8 cellular contexts compared by ENCODE assay signal in the genomic region with DNA sequence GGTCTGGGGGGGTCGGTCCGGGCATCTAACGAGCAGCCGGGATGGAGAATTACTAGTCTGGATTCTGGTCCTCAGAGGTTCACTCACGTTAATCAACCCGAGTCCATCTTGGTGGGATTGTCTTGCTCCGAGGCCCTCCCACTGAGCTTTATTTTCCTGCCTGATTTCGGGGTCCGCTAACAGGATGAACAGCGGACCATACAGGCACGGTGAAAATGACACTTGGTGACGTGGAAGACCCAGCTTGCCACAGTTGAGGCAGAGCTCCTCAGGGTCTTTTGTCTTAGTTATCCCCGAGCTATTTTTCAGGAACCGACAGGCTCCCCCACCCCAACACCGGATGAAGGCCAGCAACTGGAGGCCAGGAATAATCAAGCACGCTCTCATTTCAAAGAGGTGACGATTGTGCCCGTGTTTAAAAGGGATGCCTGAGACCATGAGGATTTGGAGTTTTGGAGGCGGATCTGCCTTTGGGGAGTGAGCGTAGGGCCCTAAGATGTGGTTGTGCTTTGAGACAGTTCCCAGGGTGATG. TPM values are rescaled to one million over a fixed set of nuclear protein-coding genes. Genes with fewer than 3 reads are reported as not detected.
DNase-seq lines count a peak whose midpoint lies in the region; ATAC-seq and FAIRE-seq lines count a peak whose summit lies in the region.

No MANE protein-coding gene starts in this region.

- H3K27ac Mint-ChIP-seq in activated naive CD4-positive, alpha-beta T cell treated with anti-CD3 and anti-CD28 coated beads, Interleukin-2, amount 10 ng/mL, durations not matched to agents 7 days and 5 days: no peak overlapping the region
- H3K27ac Mint-ChIP-seq in T-helper 17 cell: peak overlapping the region; percentile 29

- H3K27me3 Mint-ChIP-seq in activated naive CD4-positive, alpha-beta T cell treated with anti-CD3 and anti-CD28 coated beads, Interleukin-2, amount 10 ng/mL, durations not matched to agents 7 days and 5 days: peaks cover 30% of the 10 kb centered on the region
- peaks cover 5% of the 10 kb centered on the region for H3K27me3 Mint-ChIP-seq in T-helper 17 cell

- ATAC-seq in T-helper 17 cell: peak; percentile 6

- CTCF ChIA-PET in activated naive CD4-positive, alpha-beta T cell treated with anti-CD3 and anti-CD28 coated beads, Interleukin-2, amount 10 ng/mL, durations not matched to agents 7 days and 5 days (lab: Charles Lee): interaction anchor here (1.0 to 1.2 kb wide), 2 partner anchors 19 to 268 kb away, joined by 3 read pairs; partner anchors contain the start of gene GATAD1

- peaks cover 2% of the 10 kb centered on the region for H3K9me3 Mint-ChIP-seq in activated naive CD4-positive, alpha-beta T cell treated with anti-CD3 and anti-CD28 coated beads, Interleukin-2, amount 10 ng/mL, durations not matched to agents 7 days and 5 days

- FAIRE-seq in frontal cortex (lab: Jason Lieb, UNC): no peak

- no peak for DNase-seq in activated naive CD4-positive, alpha-beta T cell treated with anti-CD3 and anti-CD28 coated beads, Interleukin-2, amount 10 ng/mL, durations not matched to agents 7 days and 5 days
- no peak for DNase-seq in activated naive CD4-positive, alpha-beta T cell (lab: John Stamatoyannopoulos, UW)
- no peak for DNase-seq in T-helper 17 cell
- peak; percentile 9 to 23 for DNase-seq in frontal cortex (ENCODE audit: low spot score in 2 of 2)
- peak in 38 of 56 donors; percentile 1 to 71 (median 45) for DNase-seq in nucleus accumbens (lab: John Stamatoyannopoulos, UW)
- DNase-seq in NCI-H2107 (lab: John Stamatoyannopoulos, UW): no peak
- no peak for DNase-seq in NCI-H1436 (lab: John Stamatoyannopoulos, UW)
- DNase-seq in NCI-H1694 (lab: John Stamatoyannopoulos, UW): no peak

- H3K4me3 Mint-ChIP-seq in activated naive CD4-positive, alpha-beta T cell treated with anti-CD3 and anti-CD28 coated beads, Interleukin-2, amount 10 ng/mL, durations not matched to agents 7 days and 5 days: peak overlapping the region; percentile 66
- H3K4me3 Mint-ChIP-seq in T-helper 17 cell: peak overlapping the region; percentile 80

- H3K4me1 Mint-ChIP-seq in activated naive CD4-positive, alpha-beta T cell treated with anti-CD3 and anti-CD28 coated beads, Interleukin-2, amount 10 ng/mL, durations not matched to agents 7 days and 5 days: peaks cover 8% of the 10 kb centered on the region
- peaks cover 6% of the 10 kb centered on the region for H3K4me1 Mint-ChIP-seq in T-helper 17 cell

- H3K36me3 Mint-ChIP-seq in activated naive CD4-positive, alpha-beta T cell treated with anti-CD3 and anti-CD28 coated beads, Interleukin-2, amount 10 ng/mL, durations not matched to agents 7 days and 5 days: no peaks in the 10 kb centered on the region
- no peaks in the 10 kb centered on the region for H3K36me3 Mint-ChIP-seq in T-helper 17 cell (ENCODE audit: low read depth)

- no peaks in the 10 kb centered on the region for H3K9me3 ChIP-seq in T-helper 17 cell (ENCODE audit: control insufficient read depth, low read length, poor library complexity, severe bottlenecking)

RNA-seq across cellular contexts. Expression of gene LRRD1, which starts 0.5 kb away (rescaled TPM):
- under 1 TPM in 1 of 2 donors, not detected in 1; 0.22 TPM for total RNA-seq in T-helper 17 cell
- total RNA-seq in frontal cortex: 1.2 TPM

RNA-seq across cellular contexts. Expression of gene CYP51A1, which starts 45.2 kb away (rescaled TPM):
- total RNA-seq in T-helper 17 cell: 10 to 100 TPM; 23.2 to 23.8 TPM
- 516 TPM for total RNA-seq in frontal cortex

Comparison
In these comparisons a context has a peak if more than half of its experiments do, and no peak if none do; other contexts are left out.
1. DNase-seq: peak in frontal cortex (2 of 2) and nucleus accumbens (38 of 56); none in activated naive CD4-positive, alpha-beta T cell treated with anti-CD3 and anti-CD28 coated beads, Interleukin-2, amount 10 ng/mL, durations not matched to agents 7 days and 5 days (single experiment), activated naive CD4-positive, alpha-beta T cell (0 of 4), T-helper 17 cell (0 of 3), NCI-H2107 (single experiment), NCI-H1436 (single experiment) and NCI-H1694 (single experiment).
2. RNA of gene CYP51A1, which starts 45.2 kb away (total RNA-seq): 516 TPM in frontal cortex (single experiment); 23.2 to 23.8 TPM in T-helper 17 cell; every median in the first group is over 10 times any median in the second.